ENCODE assay signal across 22 cellular contexts in the genomic region with DNA sequence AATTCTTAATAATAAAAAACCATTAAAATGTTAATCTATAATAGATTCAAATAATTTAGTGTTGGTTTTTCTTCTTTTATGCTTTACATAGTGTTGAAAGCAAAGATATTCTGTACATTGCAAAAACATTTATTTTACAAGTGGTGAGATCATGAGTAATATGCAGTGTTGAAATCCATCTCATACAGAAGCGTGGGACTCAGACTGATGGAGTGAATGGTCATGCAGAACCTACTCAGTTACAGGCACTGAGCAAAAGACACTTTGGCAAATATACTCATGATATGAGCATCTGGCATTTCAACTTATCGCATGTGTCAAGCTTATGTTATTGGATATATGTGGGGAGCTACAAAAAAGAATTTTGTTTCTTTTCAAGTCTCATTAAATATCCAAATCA.
"Had no signal": no experiment of that assay in that cellular context is flagged by ENCODE, and none has a peak within 500 bp of the region (broad histone marks: within the 10 kb centered on the region; RNA-seq: fewer than 3 reads in every experiment).

No MANE protein-coding gene starts in this region.

- H3K4me1 ChIP-seq: ascending aorta, gastroesophageal sphincter, left ventricle myocardium inferior, vagina had no signal

- H3K36me3 ChIP-seq: ascending aorta, gastroesophageal sphincter, left ventricle myocardium inferior, thoracic aorta, vagina had no signal

- H3K27ac ChIP-seq: ascending aorta, coronary artery, epithelial cell of prostate, gastroesophageal sphincter, left ventricle myocardium inferior, thoracic aorta, vagina had no signal

- H3K27ac Mint-ChIP-seq: activated naive CD4-positive, alpha-beta T cell treated with anti-CD3 and anti-CD28 coated beads, Interleukin-2, amount 10 ng/mL, durations not matched to agents 7 days and 5 days; activated naive CD8-positive, alpha-beta T cell treated with anti-CD3 and anti-CD28 coated beads, Interleukin-2, amount 50 U/mL, for 24 hours; endodermal cell; natural killer cell; stimulated activated naive B cell treated with anti-CD40 and anti-IgM and Interleukin-4, amounts not matched to agents 10 μg/mL and 1 μg/mL and 100 μg/mL, for 72 hours; type B pancreatic cell; WTC11 had no signal

- ATAC-seq: activated naive CD8-positive, alpha-beta T cell treated with anti-CD3 and anti-CD28 coated beads, Interleukin-2, amount 50 U/mL, for 24 hours; gastroesophageal sphincter; natural killer cell; sciatic nerve; stimulated activated naive B cell treated with anti-CD40 and anti-IgM and Interleukin-4, amounts not matched to agents 10 μg/mL and 1 μg/mL and 100 μg/mL, for 72 hours; WTC11 had no signal

- H3K27me3 Mint-ChIP-seq: activated naive CD4-positive, alpha-beta T cell treated with anti-CD3 and anti-CD28 coated beads, Interleukin-2, amount 10 ng/mL, durations not matched to agents 7 days and 5 days; activated naive CD8-positive, alpha-beta T cell treated with anti-CD3 and anti-CD28 coated beads, Interleukin-2, amount 50 U/mL, for 24 hours; stimulated activated naive B cell treated with anti-CD40 and anti-IgM and Interleukin-4, amounts not matched to agents 10 μg/mL and 1 μg/mL and 100 μg/mL, for 72 hours; type B pancreatic cell had no signal

- H3K4me3 ChIP-seq: ascending aorta, coronary artery, gastroesophageal sphincter, left ventricle myocardium inferior, thoracic aorta, vagina had no signal

- H3K36me3 Mint-ChIP-seq: activated naive CD4-positive, alpha-beta T cell treated with anti-CD3 and anti-CD28 coated beads, Interleukin-2, amount 10 ng/mL, durations not matched to agents 7 days and 5 days; natural killer cell; stimulated activated naive B cell treated with anti-CD40 and anti-IgM and Interleukin-4, amounts not matched to agents 10 μg/mL and 1 μg/mL and 100 μg/mL, for 72 hours; type B pancreatic cell; WTC11 had no signal

- H3K4me1 Mint-ChIP-seq: activated naive CD4-positive, alpha-beta T cell treated with anti-CD3 and anti-CD28 coated beads, Interleukin-2, amount 10 ng/mL, durations not matched to agents 7 days and 5 days; activated naive CD8-positive, alpha-beta T cell treated with anti-CD3 and anti-CD28 coated beads, Interleukin-2, amount 50 U/mL, for 24 hours; natural killer cell; stimulated activated naive B cell treated with anti-CD40 and anti-IgM and Interleukin-4, amounts not matched to agents 10 μg/mL and 1 μg/mL and 100 μg/mL, for 72 hours; WTC11 had no signal

- H3K9me3 Mint-ChIP-seq: endodermal cell; stimulated activated naive B cell treated with anti-CD40 and anti-IgM and Interleukin-4, amounts not matched to agents 10 μg/mL and 1 μg/mL and 100 μg/mL, for 72 hours; type B pancreatic cell; WTC11 had no signal

- H3K9me3 ChIP-seq: ascending aorta, gastroesophageal sphincter, left ventricle myocardium inferior, thoracic aorta, vagina had no signal

- H3K4me3 Mint-ChIP-seq: activated naive CD4-positive, alpha-beta T cell treated with anti-CD3 and anti-CD28 coated beads, Interleukin-2, amount 10 ng/mL, durations not matched to agents 7 days and 5 days; activated naive CD8-positive, alpha-beta T cell treated with anti-CD3 and anti-CD28 coated beads, Interleukin-2, amount 50 U/mL, for 24 hours; endodermal cell; natural killer cell; stimulated activated naive B cell treated with anti-CD40 and anti-IgM and Interleukin-4, amounts not matched to agents 10 μg/mL and 1 μg/mL and 100 μg/mL, for 72 hours; type B pancreatic cell; WTC11 had no signal

- H3K27me3 ChIP-seq: ascending aorta, gastroesophageal sphincter, vagina had no signal

- DNase-seq: activated CD4-positive, alpha-beta T cell treated with anti-CD3 and anti-CD28 coated beads, Interleukin-2, amount 50 U/mL, for 4 hours; activated naive CD4-positive, alpha-beta T cell treated with anti-CD3 and anti-CD28 coated beads, Interleukin-2, amount 10 ng/mL, durations not matched to agents 7 days and 5 days; activated naive CD8-positive, alpha-beta T cell treated with anti-CD3 and anti-CD28 coated beads, Interleukin-2, amount 50 U/mL, for 24 hours; activated T-cell treated with anti-CD3 and anti-CD28 coated beads, Interleukin-2, amount 50 U/mL, for 48 hours; endodermal cell; head of caudate nucleus; hypothalamus; left ventricle myocardium inferior; midbrain; natural killer cell; stimulated activated CD4-positive, alpha-beta T cell treated with anti-CD3 and anti-CD28 coated beads, Interleukin-2, amount 100 ng/mL, for 48 hours; stimulated activated CD8-positive, alpha-beta memory T cell treated with anti-CD3 and anti-CD28 coated beads, Interleukin-4, amount 100 ng/mL, for 48 hours; stimulated activated naive B cell treated with anti-CD40 and anti-IgM and Interleukin-4, amounts not matched to agents 10 μg/mL and 1 μg/mL and 100 μg/mL, for 72 hours had no signal
